10 cellular contexts compared by ENCODE assay signal in genomic region chr3:49465269-49466034, GRCh38. TPM values are rescaled to one million over a fixed set of nuclear protein-coding genes. Genes with fewer than 3 reads are reported as not detected.
A peak's percentile ranks its signal among the peaks of the same experiment; 100 is the strongest.
DNase-seq lines count a peak whose midpoint lies in the region; ATAC-seq, FAIRE-seq and TF ChIP-seq lines count a peak whose summit lies in the region.
"Had no signal": no experiment of that assay in that cellular context is flagged by ENCODE, and none has a peak within 500 bp of the region (broad histone marks: within the 10 kb centered on the region; RNA-seq: fewer than 3 reads in every experiment).

No MANE protein-coding gene starts in this region.

- H3K9me3 ChIP-seq in Karpas-422 (ENCODE audit: low read length), result no peaks in the 10 kb centered on the region
- no peaks in the 10 kb centered on the region for H3K9me3 ChIP-seq in astrocyte (ENCODE audit: insufficient read depth, low read depth, low read length)
- no peaks in the 10 kb centered on the region for H3K9me3 ChIP-seq in stomach
- H3K9me3 ChIP-seq in T-helper 17 cell (ENCODE audit: control insufficient read depth, low read length, poor library complexity, severe bottlenecking), result no peaks in the 10 kb centered on the region

- H3K9ac ChIP-seq in Karpas-422 (ENCODE audit: low read length) (no peak overlapping the region), astrocyte (ENCODE audit: low read length) (no peak overlapping the region)

- H3K4me1 ChIP-seq in Karpas-422 (ENCODE audit: low read length), result peaks cover 10% of the 10 kb centered on the region
- peaks cover 24% of the 10 kb centered on the region for H3K4me1 ChIP-seq in astrocyte (ENCODE audit: insufficient read depth, low read length)
- H3K4me1 ChIP-seq in stomach, result peaks cover 43 to 72% (median 53%) of the 10 kb centered on the region in 4 donors

- no peak overlapping the region for H3K4me3 Mint-ChIP-seq in astrocyte (ENCODE audit: unreplicated experiment)
- H3K4me3 Mint-ChIP-seq in T-helper 17 cell, result no peak overlapping the region
- no peak overlapping the region for H3K4me3 Mint-ChIP-seq in activated T-helper 1 cell treated with anti-CD3 and anti-CD28 coated beads, Interleukin-12 subunit alpha, Interleukin-12 subunit beta, Interleukin-2, Interleukin-4 antibody, amounts not matched to agents 30 ng/mL and 10 ng/mL and 1 ng/mL, durations not matched to agents 14 hours and 24 hours and 36 hours
- H3K4me3 Mint-ChIP-seq: central memory CD8-positive, alpha-beta T cell had no signal

- H3K4me2 ChIP-seq in Karpas-422 (ENCODE audit: low read depth, low read length, poor library complexity, severe bottlenecking) (no peak overlapping the region), astrocyte (ENCODE audit: low read length) (no peak overlapping the region)

- H4K20me1 ChIP-seq in Karpas-422 (ENCODE audit: insufficient read depth, low read depth, low read length) (no peaks in the 10 kb centered on the region), astrocyte (ENCODE audit: insufficient read depth, low read length) (no peaks in the 10 kb centered on the region)

- no peak overlapping the region for H3K4me3 ChIP-seq in Karpas-422 (ENCODE audit: low read length)
- no peak overlapping the region for H3K4me3 ChIP-seq in astrocyte (ENCODE audit: insufficient read depth, low read depth, low read length)
- no peak overlapping the region for H3K4me3 ChIP-seq in stomach

- H3K27ac Mint-ChIP-seq in astrocyte (ENCODE audit: unreplicated experiment) (peak overlapping the region; percentile 26), T-helper 17 cell (no peak overlapping the region)
- no peak overlapping the region for H3K27ac Mint-ChIP-seq in activated T-helper 1 cell treated with anti-CD3 and anti-CD28 coated beads, Interleukin-12 subunit alpha, Interleukin-12 subunit beta, Interleukin-2, Interleukin-4 antibody, amounts not matched to agents 30 ng/mL and 10 ng/mL and 1 ng/mL, durations not matched to agents 14 hours and 24 hours and 36 hours

- H3K36me3 ChIP-seq in Karpas-422 (ENCODE audit: insufficient read depth, low read length) (no peaks in the 10 kb centered on the region), astrocyte (ENCODE audit: insufficient read depth, low read length) (no peaks in the 10 kb centered on the region), stomach (no peaks in the 10 kb centered on the region)

- DNase-seq in Karpas-422, result no peak
- peak; percentile 44 for DNase-seq in astrocyte (ENCODE audit: low read depth)
- peak; percentile 42 for DNase-seq in iris pigment epithelial cell (ENCODE audit: low read depth)
- DNase-seq in stomach, result peak; percentile 72
- no peak for DNase-seq in T-helper 1 cell
- no peak for DNase-seq in T-helper 17 cell
- no peak for DNase-seq in activated T-helper 1 cell treated with anti-CD3 and anti-CD28 coated beads, Interleukin-12 subunit alpha, Interleukin-12 subunit beta, Interleukin-2, Interleukin-4 antibody, amounts not matched to agents 30 ng/mL and 10 ng/mL and 1 ng/mL, durations not matched to agents 14 hours and 24 hours and 36 hours (ENCODE audit: low spot score)
- DNase-seq in activated CD8-positive, alpha-beta memory T cell treated with anti-CD3 and anti-CD28 coated beads, Interleukin-2, amount 50 U/mL, for 48 hours, result no peak
- DNase-seq: NCI-H345 had no signal

- H3K36me3 Mint-ChIP-seq in astrocyte (ENCODE audit: low read depth, unreplicated experiment) (no peaks in the 10 kb centered on the region), T-helper 17 cell (ENCODE audit: low read depth) (no peaks in the 10 kb centered on the region)
- H3K36me3 Mint-ChIP-seq in activated T-helper 1 cell treated with anti-CD3 and anti-CD28 coated beads, Interleukin-12 subunit alpha, Interleukin-12 subunit beta, Interleukin-2, Interleukin-4 antibody, amounts not matched to agents 30 ng/mL and 10 ng/mL and 1 ng/mL, durations not matched to agents 14 hours and 24 hours and 36 hours (ENCODE audit: low read depth), result no peaks in the 10 kb centered on the region

- no peaks in the 10 kb centered on the region for H3K9me3 Mint-ChIP-seq in astrocyte (ENCODE audit: unreplicated experiment)
- no peaks in the 10 kb centered on the region for H3K9me3 Mint-ChIP-seq in activated T-helper 1 cell treated with anti-CD3 and anti-CD28 coated beads, Interleukin-12 subunit alpha, Interleukin-12 subunit beta, Interleukin-2, Interleukin-4 antibody, amounts not matched to agents 30 ng/mL and 10 ng/mL and 1 ng/mL, durations not matched to agents 14 hours and 24 hours and 36 hours
- H3K9me3 Mint-ChIP-seq: central memory CD8-positive, alpha-beta T cell had no signal

- TF ChIP-seq POLR2A in stomach (IDR thresholded peaks at IDR 0.05), result no peak

- no peaks in the 10 kb centered on the region for H3K27me3 ChIP-seq in Karpas-422 (ENCODE audit: low read length)
- no peaks in the 10 kb centered on the region for H3K27me3 ChIP-seq in astrocyte (ENCODE audit: insufficient read depth, low read length)
- H3K27me3 ChIP-seq in stomach, result no peaks in the 10 kb centered on the region

- TF ChIP-seq EP300 in stomach (IDR thresholded peaks at IDR 0.05), result no peak

- no peak overlapping the region for H3K27ac ChIP-seq in Karpas-422 (ENCODE audit: low read length)
- no peak overlapping the region for H3K27ac ChIP-seq in astrocyte (ENCODE audit: low read depth, low read length)
- H3K27ac ChIP-seq in stomach, result peak overlapping the region; percentile 81 to 99 (median 83)

- H3K27me3 Mint-ChIP-seq in astrocyte (ENCODE audit: low read depth, unreplicated experiment), result no peaks in the 10 kb centered on the region
- no peaks in the 10 kb centered on the region for H3K27me3 Mint-ChIP-seq in T-helper 17 cell
- peaks cover 2% of the 10 kb centered on the region for H3K27me3 Mint-ChIP-seq in activated T-helper 1 cell treated with anti-CD3 and anti-CD28 coated beads, Interleukin-12 subunit alpha, Interleukin-12 subunit beta, Interleukin-2, Interleukin-4 antibody, amounts not matched to agents 30 ng/mL and 10 ng/mL and 1 ng/mL, durations not matched to agents 14 hours and 24 hours and 36 hours (ENCODE audit: insufficient read depth)
- H3K27me3 Mint-ChIP-seq: central memory CD8-positive, alpha-beta T cell had no signal

- intact Hi-C loops in stomach (cut with DNase I; ENCODE audit: low total_unique reads), result no loop called here
- intact Hi-C loops in activated T-helper 1 cell treated with anti-CD3 and anti-CD28 coated beads, Interleukin-12 subunit alpha, Interleukin-12 subunit beta, Interleukin-2, Interleukin-4 antibody, amounts not matched to agents 30 ng/mL and 10 ng/mL and 1 ng/mL, durations not matched to agents 14 hours and 24 hours and 36 hours (cut with micrococcal nuclease), result no loop called here

- ATAC-seq in T-helper 17 cell, result no peak

- TF ChIP-seq CTCF in astrocyte (IDR thresholded peaks at IDR 0.05; ENCODE audit: insufficient read depth, low read depth, low read length), result no peak
- no peak for TF ChIP-seq CTCF in stomach (IDR thresholded peaks at IDR 0.05)

- no peaks in the 10 kb centered on the region for H3K79me2 ChIP-seq in Karpas-422 (ENCODE audit: low read length)
- H3K79me2 ChIP-seq in astrocyte (ENCODE audit: insufficient read depth, low read length), result no peaks in the 10 kb centered on the region

- 47 to 69% (median 52%) methylated on average over 18 of the region's 18 CpGs for WGBS in stomach, 5 donors

- FAIRE-seq in astrocyte (lab: Jason Lieb, UNC), result no peak

- no peaks in the 10 kb centered on the region for H3K9me2 ChIP-seq in Karpas-422 (replicated peaks; ENCODE audit: insufficient read depth, low read length)

- H2AFZ ChIP-seq in Karpas-422 (ENCODE audit: low read length) (peak overlapping the region; percentile 50; the same call in 1 of the 2 replicates), astrocyte (ENCODE audit: low read depth, low read length) (no peak overlapping the region)

- H3K4me1 Mint-ChIP-seq in astrocyte (ENCODE audit: low read depth, unreplicated experiment) (peaks cover 23% of the 10 kb centered on the region), T-helper 17 cell (peaks cover 7% of the 10 kb centered on the region)
- H3K4me1 Mint-ChIP-seq in activated T-helper 1 cell treated with anti-CD3 and anti-CD28 coated beads, Interleukin-12 subunit alpha, Interleukin-12 subunit beta, Interleukin-2, Interleukin-4 antibody, amounts not matched to agents 30 ng/mL and 10 ng/mL and 1 ng/mL, durations not matched to agents 14 hours and 24 hours and 36 hours (ENCODE audit: low read depth), result peaks cover 13% of the 10 kb centered on the region
- H3K4me1 Mint-ChIP-seq: central memory CD8-positive, alpha-beta T cell had no signal

RNA-seq across cellular contexts. Expression of gene DAG1, which starts 4.6 kb away (rescaled TPM):
- total RNA-seq in Karpas-422 (2014; rRNA removed; shearing (Covaris generic); ENCODE audit: low replicate concordance), result 11.3 and 19.1 TPM in 2 replicates
- total RNA-seq in astrocyte (64.3 and 84.3 TPM in 2 replicates), stomach (100 to 1,000 TPM in 1 of 5 donors, 10 to 100 TPM in 4; 29.8 to 144 (median 67.5) TPM), T-helper 17 cell (10 to 100 TPM; 18.0 to 18.9 TPM)
- polyA plus RNA-seq in stomach, result 10 to 100 TPM in 2 of 3 donors, 1 to 10 TPM in 1; 4.1 to 21.9 (median 13.1) TPM
- 20.5 and 23.7 TPM in 2 replicates for total RNA-seq in activated T-helper 1 cell treated with anti-CD3 and anti-CD28 coated beads, Interleukin-12 subunit alpha, Interleukin-12 subunit beta, Interleukin-2, Interleukin-4 antibody, amounts not matched to agents 30 ng/mL and 10 ng/mL and 1 ng/mL, durations not matched to agents 14 hours and 24 hours and 36 hours

RNA-seq across cellular contexts. Expression of gene NICN1, which starts 36.3 kb away (rescaled TPM):
- 17.8 and 23.9 TPM in 2 replicates for total RNA-seq in Karpas-422 (2014; rRNA removed; shearing (Covaris generic); ENCODE audit: low replicate concordance)
- total RNA-seq in astrocyte (19.8 and 20.1 TPM in 2 replicates), stomach (10 to 100 TPM in 3 of 5 donors, 1 to 10 TPM in 2; 2.3 to 19.7 (median 10.6) TPM), T-helper 17 cell (10 to 100 TPM; 17.5 to 18.5 TPM)
- polyA plus RNA-seq in stomach, result 1 to 10 TPM; 3.5 to 7.3 (median 4.5) TPM
- total RNA-seq in activated T-helper 1 cell treated with anti-CD3 and anti-CD28 coated beads, Interleukin-12 subunit alpha, Interleukin-12 subunit beta, Interleukin-2, Interleukin-4 antibody, amounts not matched to agents 30 ng/mL and 10 ng/mL and 1 ng/mL, durations not matched to agents 14 hours and 24 hours and 36 hours, result 13.5 and 14.1 TPM in 2 replicates

RNA-seq across cellular contexts. Expression of gene AMT, which starts 43.2 kb away (rescaled TPM):
- total RNA-seq in Karpas-422 (2014; rRNA removed; shearing (Covaris generic); ENCODE audit: low replicate concordance), result 2.4 and 5.9 TPM in 2 replicates
- total RNA-seq in astrocyte, result 4.0 and 5.2 TPM in 2 replicates
- 10 to 100 TPM in 4 of 5 donors, 1 to 10 TPM in 1; 4.5 to 27.8 (median 14.7) TPM for total RNA-seq in stomach
- polyA plus RNA-seq in stomach, result 10 to 100 TPM in 1 of 3 donors, 1 to 10 TPM in 2; 6.9 to 15.0 (median 8.4) TPM
- total RNA-seq in T-helper 17 cell, result 1 to 10 TPM; 5.9 to 8.3 TPM
- total RNA-seq in activated T-helper 1 cell treated with anti-CD3 and anti-CD28 coated beads, Interleukin-12 subunit alpha, Interleukin-12 subunit beta, Interleukin-2, Interleukin-4 antibody, amounts not matched to agents 30 ng/mL and 10 ng/mL and 1 ng/mL, durations not matched to agents 14 hours and 24 hours and 36 hours, result 2.2 and 2.7 TPM in 2 replicates

RNA-seq across cellular contexts. Expression of gene TCTA, which starts 53.2 kb away (rescaled TPM):
- total RNA-seq in Karpas-422 (2014; rRNA removed; shearing (Covaris generic); ENCODE audit: low replicate concordance), result 17.2 and 26.9 TPM in 2 replicates
- total RNA-seq in astrocyte, result 14.7 and 15.3 TPM in 2 replicates
- total RNA-seq in stomach, result 10 to 100 TPM in 4 of 5 donors, not detected in 1; 10.3 to 39.8 (median 18.4) TPM
- polyA plus RNA-seq in stomach, result 10 to 100 TPM; 18.3 to 31.2 (median 22.1) TPM
- 10 to 100 TPM; 23.4 to 27.0 TPM for total RNA-seq in T-helper 17 cell
- 27.8 and 30.0 TPM in 2 replicates for total RNA-seq in activated T-helper 1 cell treated with anti-CD3 and anti-CD28 coated beads, Interleukin-12 subunit alpha, Interleukin-12 subunit beta, Interleukin-2, Interleukin-4 antibody, amounts not matched to agents 30 ng/mL and 10 ng/mL and 1 ng/mL, durations not matched to agents 14 hours and 24 hours and 36 hours

RNA-seq across cellular contexts. Expression of gene RHOA, which starts 53.7 kb away (rescaled TPM):
- total RNA-seq in Karpas-422 (2014; rRNA removed; shearing (Covaris generic); ENCODE audit: low replicate concordance), result 227 and 281 TPM in 2 replicates
- 538 and 553 TPM in 2 replicates for total RNA-seq in astrocyte
- 100 to 1,000 TPM; 107 to 380 (median 374) TPM for total RNA-seq in stomach
- polyA plus RNA-seq in stomach, result 100 to 1,000 TPM; 218 to 461 (median 340) TPM
- total RNA-seq in T-helper 17 cell, result 100 to 1,000 TPM; 274 to 317 TPM
- total RNA-seq in activated T-helper 1 cell treated with anti-CD3 and anti-CD28 coated beads, Interleukin-12 subunit alpha, Interleukin-12 subunit beta, Interleukin-2, Interleukin-4 antibody, amounts not matched to agents 30 ng/mL and 10 ng/mL and 1 ng/mL, durations not matched to agents 14 hours and 24 hours and 36 hours, result 376 and 381 TPM in 2 replicates

Comparison
In these comparisons a context has a peak if more than half of its experiments do, and no peak if none do; other contexts are left out.
1. DNase-seq: peak in astrocyte (single experiment), iris pigment epithelial cell (single experiment) and stomach (single experiment); none in Karpas-422 (single experiment), T-helper 1 cell (0 of 5), T-helper 17 cell (0 of 3), activated T-helper 1 cell treated with anti-CD3 and anti-CD28 coated beads, Interleukin-12 subunit alpha, Interleukin-12 subunit beta, Interleukin-2, Interleukin-4 antibody, amounts not matched to agents 30 ng/mL and 10 ng/mL and 1 ng/mL, durations not matched to agents 14 hours and 24 hours and 36 hours (single experiment) and activated CD8-positive, alpha-beta memory T cell treated with anti-CD3 and anti-CD28 coated beads, Interleukin-2, amount 50 U/mL, for 48 hours (single experiment).
2. H3K27ac ChIP-seq: peak in stomach (5 of 5); none in Karpas-422 (single experiment) and astrocyte (single experiment).